Comparison of ENCODE assay signal across 13 cellular contexts in the genomic region with DNA sequence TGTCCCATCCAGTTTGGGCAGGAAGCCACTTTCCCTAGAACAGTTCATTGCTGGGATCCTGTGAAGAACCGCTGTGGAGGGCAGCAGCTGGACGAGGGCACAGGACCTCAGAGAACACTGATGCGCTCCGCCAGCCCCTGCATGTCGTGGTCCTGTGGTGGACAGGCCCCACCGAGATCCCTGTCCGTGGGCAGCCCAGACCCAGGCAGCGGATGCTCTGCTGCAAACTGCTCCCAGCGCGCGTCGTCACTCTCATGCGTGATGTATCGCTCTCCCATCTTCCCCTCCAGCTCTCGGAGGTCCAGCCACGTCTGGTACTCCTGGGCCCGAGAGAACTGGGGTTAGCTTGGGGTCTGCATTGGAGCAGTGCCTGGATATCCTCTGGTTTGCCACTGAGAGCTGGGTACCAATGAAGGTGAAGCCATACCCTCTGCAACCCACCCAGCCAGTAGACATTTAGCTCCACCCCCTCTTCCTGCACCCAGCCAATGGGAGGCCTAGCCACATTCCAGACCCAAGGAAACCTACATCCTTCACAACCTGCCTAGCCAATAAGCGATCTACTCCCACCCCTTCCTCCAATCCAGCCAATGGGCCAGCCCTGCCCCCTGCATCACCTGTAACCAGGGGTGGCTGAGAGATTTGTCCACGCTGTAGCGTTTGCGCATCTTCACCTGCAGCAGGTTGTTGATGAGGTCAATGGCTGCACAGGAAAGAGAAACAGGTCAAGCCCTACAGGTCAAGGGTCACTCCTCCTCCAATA. TPM values are rescaled to one million over a fixed set of nuclear protein-coding genes. Genes with fewer than 3 reads are reported as not detected.
DNase-seq lines count a peak whose midpoint lies in the region; ATAC-seq, FAIRE-seq and TF ChIP-seq lines count a peak whose summit lies in the region.
"Had no signal": no experiment of that assay in that cellular context is flagged by ENCODE, and none has a peak within 500 bp of the region (broad histone marks: within the 10 kb centered on the region; RNA-seq: fewer than 3 reads in every experiment).

No MANE protein-coding gene starts in this region.

- no peaks in the 10 kb centered on the region; the same call in 1 of the 2 replicates for H3K79me2 ChIP-seq in HCT116 (ENCODE audit: insufficient read depth, low read length)

- peak; percentile 89 for ATAC-seq in HCT116

- no peak for TF ChIP-seq POLR2A in HCT116 (IDR thresholded peaks at IDR 0.05; ENCODE audit: borderline replicate concordance, extremely low read depth, insufficient read depth, insufficient read length)

- peak overlapping the region in 1 of 7 donors; percentile 27 for H3K27ac Mint-ChIP-seq in CD4-positive, alpha-beta memory T cell
- H3K27ac Mint-ChIP-seq: progenitor cell of endocrine pancreas had no signal

- peaks cover 8 to 19% of the 10 kb centered on the region in 2 experiments; a peak in 3 of 4 replicates for H3K36me3 ChIP-seq in HCT116 (ENCODE audit: control insufficient read depth in 1 of 2, insufficient read depth in 2 of 2, low read length in 2 of 2)
- H3K36me3 ChIP-seq in WERI-Rb-1, result peaks cover 13% of the 10 kb centered on the region
- H3K36me3 ChIP-seq in CD4-positive, alpha-beta memory T cell (ENCODE audit: insufficient read depth, low read length), result peaks cover 55% of the 10 kb centered on the region

- H3K27ac ChIP-seq in HCT116 (ENCODE audit: low read depth, low read length) (no peak overlapping the region), WERI-Rb-1 (no peak overlapping the region)
- no peak overlapping the region for H3K27ac ChIP-seq in CD4-positive, alpha-beta memory T cell (ENCODE audit: low read depth, low read length)
- H3K27ac ChIP-seq: dorsolateral prefrontal cortex, vagina had no signal

- no peak for FAIRE-seq in GM19239 (lab: Jason Lieb, UNC)

- H3K9me3 ChIP-seq in HCT116 (ENCODE audit: control insufficient read depth in 1 of 2, insufficient read depth in 1 of 2, low read depth in 1 of 2, low read length in 2 of 2), result no peaks in the 10 kb centered on the region
- no peaks in the 10 kb centered on the region for H3K9me3 ChIP-seq in WERI-Rb-1 (ENCODE audit: severe bottlenecking)
- H3K9me3 ChIP-seq in CD4-positive, alpha-beta memory T cell (ENCODE audit: control insufficient read depth in 1 of 2, low read length in 2 of 2), result no peaks in the 10 kb centered on the region
- H3K9me3 ChIP-seq: vagina had no signal

- RAD21 ChIA-PET in HCT116 (lab: Charles Lee; ENCODE audit: low non-redundant PET in 1 of 2, low total read pairs in 2 of 2, uncharacterized antibody in 2 of 2, unreplicated experiment in 2 of 2), result no interaction called here

- H3K9me2 ChIP-seq in HCT116 (ENCODE audit: insufficient read depth), result no peaks in the 10 kb centered on the region

- no peak overlapping the region for H3K4me3 ChIP-seq in HCT116 (replicated peaks in 1 of 2; ENCODE audit: low read depth in 1 of 2, low read length in 2 of 2)
- H3K4me3 ChIP-seq in WERI-Rb-1 (ENCODE audit: low read depth, low read length), result no peak overlapping the region
- no peak overlapping the region for H3K4me3 ChIP-seq in CD4-positive, alpha-beta memory T cell (ENCODE audit: low read length in 2 of 2)
- H3K4me3 ChIP-seq: dorsolateral prefrontal cortex, vagina had no signal

- no peaks in the 10 kb centered on the region for H3K27me3 Mint-ChIP-seq in CD4-positive, alpha-beta memory T cell
- H3K27me3 Mint-ChIP-seq: progenitor cell of endocrine pancreas had no signal

- DNase-seq in Caki2 (ENCODE audit: low read depth) (peak; percentile 61), HCT116 (ENCODE audit: low read depth, low spot score) (peak; percentile 53), WERI-Rb-1 (peak; percentile 69), kidney glomerular epithelial cell (lab: John Stamatoyannopoulos, UW) (peak; percentile 25), COR-L47 (lab: John Stamatoyannopoulos, UW) (no peak), GM19239 (ENCODE audit: insufficient read length, low spot score) (no peak), GM10248 (ENCODE audit: extremely low spot score) (no peak)
- no peak for DNase-seq in CD4-positive, alpha-beta memory T cell
- DNase-seq: activated gamma-delta T cell treated with Interleukin-2 at 50 U/mL for 16 hours, dorsolateral prefrontal cortex, NCI-H774 had no signal

- H4K20me1 ChIP-seq in HCT116 (ENCODE audit: insufficient read depth), result no peaks in the 10 kb centered on the region

- POLR2A ChIA-PET in HCT116 (lab: Charles Lee), result interaction anchor here (0.6 kb wide), 1 partner anchor 10 kb away, joined by 3 read pairs; no protein-coding TSS in a partner anchor
- POLR2A ChIA-PET in CD4-positive, alpha-beta memory T cell (lab: Charles Lee; ENCODE audit: partially characterized antibody), result interaction anchor here (1.0 kb wide), 1 partner anchor 30 kb away, joined by 3 read pairs; no protein-coding TSS in a partner anchor
- POLR2A ChIA-PET in GM10248 (lab: Yijun Ruan, JAX), result interaction anchor here (0.6 kb wide), 1 partner anchor 55 kb away, joined by 3 read pairs; no protein-coding TSS in a partner anchor

- BruUV-seq in HCT116 (replicated peaks; lab: Mats Ljungman, UMichigan), result TSS peak; percentile 67

- intact Hi-C loops in HCT116 (cut with micrococcal nuclease), result no loop called here
- intact Hi-C loops in CD4-positive, alpha-beta memory T cell (cut with micrococcal nuclease), result no loop called here

- no peak overlapping the region for H3K4me2 ChIP-seq in HCT116 (ENCODE audit: low read length)

- H3K4me1 ChIP-seq in HCT116 (ENCODE audit: control insufficient read depth in 1 of 2, insufficient read depth in 2 of 2, low read length in 2 of 2), result no peaks in the 10 kb centered on the region
- H3K4me1 ChIP-seq in CD4-positive, alpha-beta memory T cell (ENCODE audit: insufficient read depth, low read length), result no peaks in the 10 kb centered on the region
- H3K4me1 ChIP-seq: vagina had no signal

- no peaks in the 10 kb centered on the region for H3K27me3 ChIP-seq in HCT116 (ENCODE audit: insufficient read depth, low read length)
- no peaks in the 10 kb centered on the region for H3K27me3 ChIP-seq in WERI-Rb-1 (ENCODE audit: insufficient read depth, low read depth, severe bottlenecking)
- no peaks in the 10 kb centered on the region for H3K27me3 ChIP-seq in CD4-positive, alpha-beta memory T cell (ENCODE audit: insufficient read depth, low read length)
- H3K27me3 ChIP-seq: dorsolateral prefrontal cortex, vagina had no signal

- peaks cover 57 to 64% of the 10 kb centered on the region in 2 donors for H3K36me3 Mint-ChIP-seq in CD4-positive, alpha-beta memory T cell

- H3K9ac ChIP-seq in HCT116 (ENCODE audit: low read length), result no peak overlapping the region

- no peak overlapping the region for H2AFZ ChIP-seq in HCT116 (ENCODE audit: low read depth, low read length, poor library complexity, severe bottlenecking)

- TF ChIP-seq RAD21 in HCT116 (IDR thresholded peaks at IDR 0.05; ENCODE audit: low read depth), result no peak

- peaks cover 0 to 9% (median 4%) of the 10 kb centered on the region in 4 donors for H3K4me1 Mint-ChIP-seq in CD4-positive, alpha-beta memory T cell

- peaks cover 0 to 10% (median 3%) of the 10 kb centered on the region in 8 donors for H3K9me3 Mint-ChIP-seq in CD4-positive, alpha-beta memory T cell

- TF ChIP-seq CTCF in HCT116 (IDR thresholded peaks at IDR 0.05 in 2 of 3, conservative IDR thresholded peaks at IDR 0.05 in 1 of 3; ENCODE audit: borderline replicate concordance in 1 of 3, insufficient read depth in 1 of 3, low read depth in 2 of 3, low read length in 2 of 3), result no peak
- no peak for TF ChIP-seq CTCF in WERI-Rb-1 (IDR thresholded peaks at IDR 0.05; ENCODE audit: low read depth, low read length)
- no peak for TF ChIP-seq CTCF in GM10248 (IDR thresholded peaks at IDR 0.05; ENCODE audit: control extremely low read depth, extremely low read depth, low read depth, missing control alignments)

- CTCF ChIA-PET in HCT116 (lab: Charles Lee) (interaction anchor here (1.0 kb wide), 1 partner anchor 12 kb away, joined by 4 read pairs; no protein-coding TSS in a partner anchor), GM10248 (lab: Yijun Ruan, JAX) (interaction anchor here (0.9 to 5.4 kb wide), 6 partner anchors 10 to 146 kb away, joined by 3 to 30 read pairs (median 8); a partner anchor contains a TSS)
- CTCF ChIA-PET in CD4-positive, alpha-beta memory T cell (lab: Charles Lee; ENCODE audit: partially characterized antibody), result interaction anchor here (0.5 to 1.5 kb wide), 3 partner anchors 41 to 166 kb away, joined by 3 to 4 read pairs (median 3); no protein-coding TSS in a partner anchor

- H3K4me3 Mint-ChIP-seq in CD4-positive, alpha-beta memory T cell, result no peak overlapping the region

- in situ Hi-C loops in Caki2 (cut with HindIII; ENCODE audit: low pct_unique_long_range_greater_than_20kb, low sequenced_read_pairs), result no loop called here

TF ChIP-seq in HCT116, 20 proteins besides CTCF, POLR2A, EP300 and RAD21:
- TF ChIP-seq SP1 (IDR thresholded peaks at IDR 0.05; ENCODE audit: low read depth) (peak; percentile 88), EGR1 (IDR thresholded peaks at IDR 0.05; ENCODE audit: low read depth) (no peak), ZNF274 (IDR thresholded peaks at IDR 0.05; ENCODE audit: low read depth, low read length) (no peak)

RNA-seq across cellular contexts. Expression of a gene that starts 13.6 kb away (rescaled TPM):
- total RNA-seq in Caki2 (2014; rRNA removed; shearing (Covaris generic); ENCODE audit: low replicate concordance), result 0.03 and 1.6 TPM in 2 replicates
- total RNA-seq in HCT116 (2021; ENCODE audit: unreplicated experiment), result 2.0 TPM
- polyA plus RNA-seq in HCT116 (2012), result 0.64 and 1.3 TPM in 2 replicates
- total RNA-seq in CD4-positive, alpha-beta memory T cell, result not detected
- polyA plus RNA-seq in CD4-positive, alpha-beta memory T cell, result not detected

RNA-seq across cellular contexts. Expression of a gene that starts 38.6 kb away (rescaled TPM):
- not detected in 2 replicates for total RNA-seq in Caki2 (2014; rRNA removed; shearing (Covaris generic); ENCODE audit: low replicate concordance)
- not detected for total RNA-seq in HCT116 (2021; ENCODE audit: unreplicated experiment)
- not detected in 2 replicates for polyA plus RNA-seq in HCT116 (2012)
- not detected for total RNA-seq in CD4-positive, alpha-beta memory T cell
- polyA plus RNA-seq in CD4-positive, alpha-beta memory T cell, result not detected
- total RNA-seq: progenitor cell of endocrine pancreas, vagina had no signal

RNA-seq across cellular contexts. Expression of a gene that starts 42.3 kb away (rescaled TPM):
- total RNA-seq in Caki2 (2014; rRNA removed; shearing (Covaris generic); ENCODE audit: low replicate concordance), result 17.8 and 18.7 TPM in 2 replicates
- total RNA-seq in HCT116 (2021; ENCODE audit: unreplicated experiment), result 73.5 TPM
- 62.1 and 81.0 TPM in 2 replicates for polyA plus RNA-seq in HCT116 (2012)
- total RNA-seq in CD4-positive, alpha-beta memory T cell, result 100 to 1,000 TPM; 115 to 122 TPM
- polyA plus RNA-seq in CD4-positive, alpha-beta memory T cell, result 10 to 100 TPM; 27.6 to 88.9 TPM

RNA-seq across cellular contexts. Expression of a gene that starts 49.7 kb away (rescaled TPM):
- total RNA-seq in Caki2 (2014; rRNA removed; shearing (Covaris generic); ENCODE audit: low replicate concordance), result not detected in 2 replicates
- total RNA-seq in HCT116 (2021; ENCODE audit: unreplicated experiment), result not detected
- polyA plus RNA-seq in HCT116 (2012), result 0.03 TPM in 1 of 2 replicates, not detected in the other
- 1 to 10 TPM; 1.0 to 1.9 TPM for total RNA-seq in CD4-positive, alpha-beta memory T cell
- polyA plus RNA-seq in CD4-positive, alpha-beta memory T cell, result under 1 TPM; 0.11 to 0.75 TPM
- total RNA-seq: progenitor cell of endocrine pancreas had no signal

Comparison
In these comparisons a context has a peak if more than half of its experiments do, and no peak if none do; other contexts are left out.
1. DNase-seq: peak in Caki2 (single experiment), HCT116 (single experiment), WERI-Rb-1 (single experiment) and kidney glomerular epithelial cell (single experiment); none in COR-L47 (single experiment), CD4-positive, alpha-beta memory T cell (0 of 5), GM19239 (single experiment) and GM10248 (single experiment).